In the genomic region with DNA sequence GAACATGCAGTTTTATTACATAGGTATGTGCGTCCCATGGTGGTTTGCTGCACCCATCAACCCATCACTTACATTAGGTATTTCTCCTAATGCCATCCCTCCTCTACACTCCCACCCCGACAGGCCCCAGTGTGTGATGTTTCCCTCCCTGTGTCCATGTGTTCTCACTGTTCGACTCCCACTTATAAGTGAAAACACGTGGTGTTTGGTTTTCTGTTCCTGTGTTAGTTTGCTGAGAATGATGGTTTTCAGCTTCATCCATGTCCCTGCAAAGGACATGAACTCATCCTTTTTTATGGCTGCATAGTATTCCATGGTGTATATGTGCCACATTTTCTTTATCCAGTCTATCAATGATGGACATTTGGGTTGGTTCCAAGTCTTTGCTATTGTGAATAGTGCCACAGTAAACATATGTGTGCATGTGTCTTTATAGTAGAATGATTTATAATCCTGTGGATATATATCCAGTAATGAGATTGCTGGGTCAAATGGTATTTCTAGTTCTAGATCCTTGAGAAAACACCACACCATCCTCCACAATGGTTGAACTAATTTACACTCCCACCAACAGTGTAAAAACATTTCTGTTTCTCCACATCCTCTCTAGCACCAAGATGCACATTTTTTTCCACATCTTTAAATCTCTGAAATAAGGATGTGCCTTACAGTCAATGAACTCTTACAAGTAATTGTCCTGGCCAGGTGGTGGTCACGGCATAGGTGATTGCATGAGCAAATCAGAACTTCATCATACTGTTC, we compare ENCODE assay signal across 8 cellular contexts. TPM values are rescaled to one million over a fixed set of nuclear protein-coding genes. Genes with fewer than 3 reads are reported as not detected.
"Had no signal": no experiment of that assay in that cellular context is flagged by ENCODE, and none has a peak within 500 bp of the region (broad histone marks: within the 10 kb centered on the region; RNA-seq: fewer than 3 reads in every experiment).

No MANE protein-coding gene starts in this region.

RNA-seq across cellular contexts. Expression of a gene that starts 26.7 kb away (rescaled TPM):
- total RNA-seq: activated CD4-positive, alpha-beta memory T cell treated with anti-CD3 and anti-CD28 coated beads, Interleukin-2, amount 10 ng/mL, durations not matched to agents 7 days and 5 days; activated CD4-positive, alpha-beta T cell treated with anti-CD3 and anti-CD28 coated beads, Interleukin-2, amount 10 ng/mL, durations not matched to agents 7 days and 5 days; activated CD8-positive, alpha-beta memory T cell treated with anti-CD3 and anti-CD28 coated beads, Interleukin-2, amount 10 ng/mL, durations not matched to agents 7 days and 5 days; activated CD8-positive, alpha-beta T cell treated with anti-CD3 and anti-CD28 coated beads, Interleukin-2, amount 10 ng/mL, durations not matched to agents 7 days and 5 days; activated T-helper 2 cell treated with anti-CD3 and anti-CD28 coated beads, Interferon-gamma antibody, Interleukin-2, Interleukin-4, amounts not matched to agents 10 μg/mL and 5 μg/mL and 100 μg/mL, durations not matched to agents 14 hours and 24 hours and 36 hours; ascending aorta; T-helper 1 cell treated with Interleukin-12 subunit alpha and Interleukin-12 subunit beta and Interleukin-4 antibody, amounts not matched to agents 30 ng/mL and 1 ng/mL, for 36 hours; T-helper 2 cell treated with Interferon-gamma antibody and Interleukin-4, amounts not matched to agents 100 ng/mL and 5 ng/mL, for 36 hours had no signal
